18 cellular contexts compared by ENCODE assay signal in genomic region chr22:23060612-23061400, GRCh38. TPM values are rescaled to one million over a fixed set of nuclear protein-coding genes. Genes with fewer than 3 reads are reported as not detected.
DNase-seq lines count a peak whose midpoint lies in the region; TF ChIP-seq lines count a peak whose summit lies in the region.
"Had no signal": no experiment of that assay in that cellular context is flagged by ENCODE, and none has a peak within 500 bp of the region (broad histone marks: within the 10 kb centered on the region; RNA-seq: fewer than 3 reads in every experiment).

No MANE protein-coding gene starts in this region.

- no peak overlapping the region for H4K91ac ChIP-seq in neuronal stem cell (ENCODE audit: low read depth, low read length, poor library complexity)

- no peaks in the 10 kb centered on the region for H3K4me1 Mint-ChIP-seq in HFFc6 (ENCODE audit: low read depth)

- H3K27me3 ChIP-seq in BE2C: no peaks in the 10 kb centered on the region
- H3K27me3 ChIP-seq in neuronal stem cell (ENCODE audit: control insufficient read depth in 3 of 3, insufficient read depth in 3 of 3, low read depth in 1 of 3, low read length in 3 of 3): peaks cover 0 to 18% (median 0%) of the 10 kb centered on the region in 3 experiments
- H3K27me3 ChIP-seq: body of pancreas had no signal

- no peak overlapping the region for H2BK15ac ChIP-seq in neuronal stem cell (ENCODE audit: low read length)

- H3K9me3 Mint-ChIP-seq in HFFc6: peaks cover 8% of the 10 kb centered on the region; the same call in 1 of the 2 replicates
- H3K9me3 Mint-ChIP-seq: dendritic cell treated with granulocyte-macrophage colony-stimulating factor and Interleukin-4, amounts not matched to agents 40 ng/mL and 50 ng/mL, for 4 days had no signal

- no peak overlapping the region for H2BK12ac ChIP-seq in neuronal stem cell (ENCODE audit: low read length)

- WGBS in neuronal stem cell (ENCODE audit: extremely low coverage in 2 of 2, insufficient read length in 2 of 2, insufficient replicate concordance in 1 of 2), 2 donors: no CpG with 5 or more reads among the region's 9 CpGs

- no peak for TF ChIP-seq CTCF in BE2C (IDR thresholded peaks at IDR 0.05; ENCODE audit: low read depth, low read length)
- no peak for TF ChIP-seq CTCF in HFFc6 (IDR thresholded peaks at IDR 0.05)

- H3K18ac ChIP-seq in neuronal stem cell (ENCODE audit: low read length): no peak overlapping the region

- no peak overlapping the region for H3K9ac ChIP-seq in neuronal stem cell (ENCODE audit: low read depth, low read length, poor library complexity)
- H3K9ac ChIP-seq: KMS-11 had no signal

- H3K36me3 ChIP-seq in BE2C (no peaks in the 10 kb centered on the region), neuronal stem cell (replicated peaks in 1 of 2; ENCODE audit: control insufficient read depth in 2 of 2, insufficient read depth in 2 of 2, low read length in 2 of 2) (no peaks in the 10 kb centered on the region)

- no peaks in the 10 kb centered on the region for H3K4me1 ChIP-seq in BE2C
- H3K4me1 ChIP-seq in neuronal stem cell (ENCODE audit: control insufficient read depth in 2 of 2, insufficient read depth in 1 of 2, low read depth in 1 of 2, low read length in 2 of 2): peaks cover 0 to 1% of the 10 kb centered on the region in 2 donors
- H3K4me1 ChIP-seq: body of pancreas, Caco-2 had no signal

- H3K23ac ChIP-seq in neuronal stem cell (ENCODE audit: low read depth, low read length, poor library complexity): peak overlapping the region; percentile 81

- DNase-seq in BE2C (peak; percentile 3), D341Med (ENCODE audit: low spot score) (peak; percentile 12), neuronal stem cell (ENCODE audit: low spot score) (no peak), NCI-H1092 treated with DMSO at 0.1 percent for 48 hours (lab: John Stamatoyannopoulos, UW) (no peak), NCI-H1048 (lab: John Stamatoyannopoulos, UW) (no peak), HFFc6 (no peak)
- DNase-seq in activated T-cell treated with anti-CD3 and anti-CD28 coated beads, Interleukin-2, amount 50 U/mL, for 48 hours: peak; percentile 4
- DNase-seq: body of pancreas; foreskin melanocyte; NCI-H2029 treated with DMSO at 0.1 percent for 48 hours; NCI-H510A; occipital lobe; SHP77 treated with DMSO at 0.1 percent for 48 hours; stimulated activated CD4-positive, alpha-beta T cell treated with anti-CD3 and anti-CD28 coated beads, Interleukin-2, amount 100 ng/mL, for 24 hours; T-helper 2 cell had no signal

- no peak overlapping the region for H2AK5ac ChIP-seq in neuronal stem cell (ENCODE audit: low read depth, low read length)

- H2BK120ac ChIP-seq in neuronal stem cell (ENCODE audit: low read depth, low read length): no peak overlapping the region

- no peak overlapping the region for H3K27ac ChIP-seq in neuronal stem cell (replicated peaks; ENCODE audit: low read length)
- H3K27ac ChIP-seq: body of pancreas, KMS-11 had no signal

- no peak overlapping the region for H2BK5ac ChIP-seq in neuronal stem cell (ENCODE audit: low read length)

- no peak overlapping the region for H3K4ac ChIP-seq in neuronal stem cell (ENCODE audit: low read length)

- H4K8ac ChIP-seq in neuronal stem cell (ENCODE audit: low read depth, low read length): no peak overlapping the region

- no peak overlapping the region for H2AFZ ChIP-seq in neuronal stem cell (ENCODE audit: low read length)

- no peaks in the 10 kb centered on the region for H3K79me1 ChIP-seq in neuronal stem cell (ENCODE audit: low read depth, low read length)

- no peaks in the 10 kb centered on the region for H3K36me3 Mint-ChIP-seq in HFFc6 (ENCODE audit: low read depth)

- H3K9me3 ChIP-seq in BE2C: no peaks in the 10 kb centered on the region; the same call in 1 of the 2 replicates
- peaks cover 0 to under 1% of the 10 kb centered on the region in 2 donors for H3K9me3 ChIP-seq in neuronal stem cell (replicated peaks in 1 of 2; ENCODE audit: control insufficient read depth in 2 of 2, insufficient read depth in 1 of 2, low read depth in 1 of 2, low read length in 2 of 2)
- H3K9me3 ChIP-seq: body of pancreas had no signal

- no peak overlapping the region for H3K14ac ChIP-seq in neuronal stem cell (ENCODE audit: low read length)

- H3K4me3 ChIP-seq in BE2C (ENCODE audit: low read depth, low read length) (no peak overlapping the region), neuronal stem cell (ENCODE audit: low read length in 2 of 2) (peak overlapping the region in 1 of 2 donors; percentile 18)
- H3K4me3 ChIP-seq: body of pancreas had no signal

- no peak overlapping the region for H3K4me3 Mint-ChIP-seq in HFFc6
- H3K4me3 Mint-ChIP-seq: dendritic cell treated with granulocyte-macrophage colony-stimulating factor and Interleukin-4, amounts not matched to agents 40 ng/mL and 50 ng/mL, for 4 days had no signal

- H3K27ac Mint-ChIP-seq in HFFc6: no peak overlapping the region
- H3K27ac Mint-ChIP-seq: dendritic cell treated with granulocyte-macrophage colony-stimulating factor and Interleukin-4, amounts not matched to agents 40 ng/mL and 50 ng/mL, for 4 days had no signal

- peaks cover 24% of the 10 kb centered on the region for H3K27me3 Mint-ChIP-seq in HFFc6 (ENCODE audit: insufficient read depth)

- no peak overlapping the region for H3K4me2 ChIP-seq in neuronal stem cell (ENCODE audit: insufficient read depth, low read length, poor library complexity, severe bottlenecking)
- H3K4me2 ChIP-seq: KMS-11 had no signal

RNA-seq across cellular contexts. Expression of gene GNAZ, which starts 9.5 kb away (rescaled TPM):
- 23.0 TPM for polyA plus RNA-seq in BE2C (2012; ENCODE audit: insufficient read depth, insufficient read length, low read depth)
- 36.9 TPM for polyA plus RNA-seq in neuronal stem cell (2013, experiment 1 of 2)
- 37.0 TPM for polyA plus RNA-seq in neuronal stem cell (2013, experiment 2 of 2)
- 10 to 100 TPM; 19.0 to 22.5 (median 20.1) TPM for total RNA-seq in HFFc6 (2021; fragmentation: NEBNext Ultra II Directional; extraction: Animal tissue kit (Norgen Biotek cat#: 25700))

Comparison
In these comparisons a context has a peak if more than half of its experiments do, and no peak if none do; other contexts are left out.
1. DNase-seq: peak in BE2C (single experiment), D341Med (single experiment) and activated T-cell treated with anti-CD3 and anti-CD28 coated beads, Interleukin-2, amount 50 U/mL, for 48 hours (2 of 2); none in neuronal stem cell (single experiment), NCI-H1092 treated with DMSO at 0.1 percent for 48 hours (single experiment), NCI-H1048 (single experiment) and HFFc6 (single experiment).